Comparison of ENCODE assay signal across 26 cellular contexts in the genomic region with DNA sequence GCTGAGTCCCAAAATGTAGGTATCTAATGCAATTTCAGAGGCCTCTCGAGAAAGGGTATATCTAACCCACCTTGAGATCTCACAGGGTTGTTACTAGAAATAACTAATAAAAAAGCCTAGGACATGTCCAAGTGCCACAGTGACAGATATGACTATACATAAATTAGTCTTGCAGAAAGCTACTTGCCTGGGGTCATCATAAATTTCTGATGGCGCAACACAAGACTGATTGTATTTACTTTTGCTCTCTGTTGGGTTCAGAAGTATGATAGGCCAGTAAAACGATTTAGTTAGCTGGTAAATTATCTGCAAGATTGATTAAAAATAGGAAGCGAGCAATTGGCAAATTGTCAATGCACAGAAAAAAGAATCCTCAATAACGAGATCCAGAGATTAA.
"Had no signal": no experiment of that assay in that cellular context is flagged by ENCODE, and none has a peak within 500 bp of the region (broad histone marks: within the 10 kb centered on the region; RNA-seq: fewer than 3 reads in every experiment).

No MANE protein-coding gene starts in this region.

- ATAC-seq: activated T-cell treated with anti-CD3 and anti-CD28 coated beads, Interleukin-2, amount 50 U/mL, for 72 hours; gastrocnemius medialis; naive thymus-derived CD8-positive, alpha-beta T cell; stimulated activated naive B cell treated with anti-CD40 and anti-IgM and Interleukin-4, amounts not matched to agents 10 μg/mL and 1 μg/mL and 100 μg/mL, for 72 hours had no signal

- H3K4me1 ChIP-seq: gastrocnemius medialis, prostate gland had no signal

- H3K27ac ChIP-seq: coronary artery, dorsolateral prefrontal cortex, gastrocnemius medialis, pancreas, prostate gland, stomach, tibial artery had no signal

- H3K9me3 ChIP-seq: gastrocnemius medialis, pancreas, prostate gland, stomach, tibial artery had no signal

- H3K36me3 ChIP-seq: gastrocnemius medialis, pancreas, prostate gland, stomach, tibial artery had no signal

- H3K4me3 Mint-ChIP-seq: activated naive CD8-positive, alpha-beta T cell; activated T-cell treated with anti-CD3 and anti-CD28 coated beads, Interleukin-2, amount 50 U/mL, for 72 hours; mesothelial cell of epicardium; naive thymus-derived CD8-positive, alpha-beta T cell; neural crest cell; stimulated activated naive B cell treated with anti-CD40 and anti-IgM and Interleukin-4, amounts not matched to agents 10 μg/mL and 1 μg/mL and 100 μg/mL, for 72 hours had no signal

- H3K27ac Mint-ChIP-seq: activated naive CD8-positive, alpha-beta T cell; activated T-cell treated with anti-CD3 and anti-CD28 coated beads, Interleukin-2, amount 50 U/mL, for 72 hours; mesothelial cell of epicardium; naive thymus-derived CD8-positive, alpha-beta T cell; stimulated activated naive B cell treated with anti-CD40 and anti-IgM and Interleukin-4, amounts not matched to agents 10 μg/mL and 1 μg/mL and 100 μg/mL, for 72 hours had no signal

- H3K27me3 ChIP-seq: gastrocnemius medialis, pancreas, stomach, tibial artery had no signal

- H3K9me3 Mint-ChIP-seq: activated T-cell treated with anti-CD3 and anti-CD28 coated beads, Interleukin-2, amount 50 U/mL, for 72 hours; naive thymus-derived CD8-positive, alpha-beta T cell; stimulated activated naive B cell treated with anti-CD40 and anti-IgM and Interleukin-4, amounts not matched to agents 10 μg/mL and 1 μg/mL and 100 μg/mL, for 72 hours had no signal

- H3K4me1 Mint-ChIP-seq: naive thymus-derived CD8-positive, alpha-beta T cell; neural crest cell; stimulated activated naive B cell treated with anti-CD40 and anti-IgM and Interleukin-4, amounts not matched to agents 10 μg/mL and 1 μg/mL and 100 μg/mL, for 72 hours had no signal

- DNase-seq: activated CD4-positive, alpha-beta T cell treated with anti-CD3 and anti-CD28 coated beads for 4 hours; activated CD4-positive, alpha-beta T cell treated with anti-CD3 and anti-CD28 coated beads, Interleukin-2, amount 50 U/mL, for 4 hours; activated naive CD4-positive, alpha-beta T cell; activated T-cell treated with anti-CD3 and anti-CD28 coated beads for 4 hours; activated T-cell treated with anti-CD3 and anti-CD28 coated beads, Interleukin-2, amount 50 U/mL, for 72 hours; anterior cingulate cortex; cerebellar nuclear complex; dorsolateral prefrontal cortex; effector memory CD4-positive, alpha-beta T cell; gastrocnemius medialis; glutamatergic neuron; islet precursor cell; mammary epithelial cell; naive thymus-derived CD8-positive, alpha-beta T cell; nucleus accumbens; stimulated activated CD4-positive, alpha-beta T cell treated with anti-CD3 and anti-CD28 coated beads, Interleukin-15, amount 100 ng/mL, for 24 hours; stimulated activated CD4-positive, alpha-beta T cell treated with anti-CD3 and anti-CD28 coated beads, Interleukin-2, amount 100 ng/mL, for 24 hours; stimulated activated naive B cell treated with anti-CD40 and anti-IgM and Interleukin-4, amounts not matched to agents 10 μg/mL and 1 μg/mL and 100 μg/mL, for 72 hours; stomach; tibial artery had no signal

- H3K4me3 ChIP-seq: coronary artery, dorsolateral prefrontal cortex, gastrocnemius medialis, pancreas, prostate gland, stomach, tibial artery had no signal

- H3K36me3 Mint-ChIP-seq: activated naive CD8-positive, alpha-beta T cell; mesothelial cell of epicardium; naive thymus-derived CD8-positive, alpha-beta T cell; stimulated activated naive B cell treated with anti-CD40 and anti-IgM and Interleukin-4, amounts not matched to agents 10 μg/mL and 1 μg/mL and 100 μg/mL, for 72 hours had no signal
